ENCODE assay signal across 8 cellular contexts in the genomic region with DNA sequence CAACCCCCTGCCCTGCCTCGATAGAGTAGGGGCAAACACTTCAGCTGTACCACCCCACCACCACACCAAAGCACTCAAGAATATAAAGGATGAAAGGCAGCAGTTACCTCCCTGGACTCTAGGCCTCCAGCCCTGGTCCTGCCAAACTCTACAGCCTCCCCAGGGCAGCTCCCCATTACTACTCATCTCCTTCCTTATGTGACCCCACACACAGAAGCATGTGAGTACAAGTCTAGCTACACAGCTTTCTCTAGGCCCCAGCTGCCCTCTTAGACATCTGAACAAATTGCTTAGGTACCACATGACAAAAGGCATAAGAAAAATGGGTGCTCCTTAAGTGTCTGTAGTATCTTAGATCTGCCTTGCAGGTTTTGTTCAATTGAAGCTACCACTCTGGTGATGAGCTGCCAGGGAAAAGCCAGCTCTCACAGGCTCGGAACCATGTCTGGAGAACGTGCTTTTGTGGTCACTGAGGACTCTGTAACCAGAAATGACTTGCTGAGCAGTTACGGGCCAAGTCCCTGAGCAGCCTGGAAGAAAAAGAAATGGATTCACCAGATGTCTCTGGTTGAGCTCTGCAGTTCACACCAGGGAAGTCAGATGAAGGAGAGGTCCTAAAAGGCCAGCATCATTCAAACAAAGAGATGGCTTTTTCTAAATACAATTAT. TPM values are rescaled to one million over a fixed set of nuclear protein-coding genes. Genes with fewer than 3 reads are reported as not detected.
DNase-seq lines count a peak whose midpoint lies in the region; ATAC-seq and TF ChIP-seq lines count a peak whose summit lies in the region.

No MANE protein-coding gene starts in this region.

- no peaks in the 10 kb centered on the region for H4K20me1 ChIP-seq in IMR-90 (ENCODE audit: insufficient read depth, low read length)

- peak overlapping the region; percentile 58 for H3K9ac ChIP-seq in IMR-90 (ENCODE audit: low read depth, low read length)
- H3K9ac ChIP-seq in iPS-20b (ENCODE audit: low read depth, low read length), result peak overlapping the region; percentile 35; the same call in 1 of the 2 replicates

- peak overlapping the region; percentile 67 for H2BK5ac ChIP-seq in IMR-90 (ENCODE audit: low read depth, low read length, poor library complexity, severe bottlenecking)

- peak overlapping the region; percentile 57 for H3K4me2 ChIP-seq in IMR-90 (ENCODE audit: low read depth, low read length)

- no peaks in the 10 kb centered on the region for H3K9me3 Mint-ChIP-seq in stimulated activated naive B cell treated with anti-CD40 and anti-IgM and Interleukin-4, amounts not matched to agents 10 μg/mL and 1 μg/mL and 100 μg/mL, for 72 hours

- in situ Hi-C loops in IMR-90 (cut with MboI; ENCODE audit: low sequenced_read_pairs), result no loop called here

- peak overlapping the region; percentile 75 for H2AK5ac ChIP-seq in IMR-90 (ENCODE audit: low read depth, low read length)

- H3K79me1 ChIP-seq in IMR-90 (ENCODE audit: low read depth in 1 of 2, low read length in 2 of 2), result peaks cover 41 to 84% of the 10 kb centered on the region in 2 experiments

- BruUV-seq in IMR-90 (replicated peaks; lab: Mats Ljungman, UMichigan), result no TSS peak

- POLR2A ChIA-PET in IMR-90 (lab: Charles Lee; ENCODE audit: unreplicated experiment), result no interaction called here

- H3K56ac ChIP-seq in IMR-90 (ENCODE audit: extremely low read depth, insufficient read depth, low read length), result peak overlapping the region; percentile 80; the same call in 1 of the 2 replicates

- peak overlapping the region; percentile 71; the same call in 2 of the 3 replicates for H2BK15ac ChIP-seq in IMR-90 (ENCODE audit: low read depth, low read length)

- TF ChIP-seq RAD21 in IMR-90 (IDR thresholded peaks at IDR 0.05; ENCODE audit: low read length), result no peak

- H4K5ac ChIP-seq in IMR-90 (ENCODE audit: low read depth, low read length), result peak overlapping the region; percentile 74

- H3K27me3 ChIP-seq in IMR-90 (ENCODE audit: control insufficient read depth, insufficient read depth, low read length) (no peaks in the 10 kb centered on the region), iPS-20b (ENCODE audit: insufficient read depth, low read length) (no peaks in the 10 kb centered on the region)

- WGBS in IMR-90 (ENCODE audit: extremely low coverage in 2 of 2, insufficient read length in 1 of 2), 2 experiments, result 0% methylated on average over 1 of the region's 4 CpGs; no CpG with 5 or more reads in 1 of the 2 experiments

- no peak for TF ChIP-seq POLR2A in IMR-90 (IDR thresholded peaks at IDR 0.05; ENCODE audit: low read depth, low read length)

- H3K23ac ChIP-seq in IMR-90 (ENCODE audit: low read depth, low read length), result peak overlapping the region; percentile 44

- peak overlapping the region; percentile 89 to 92 for H4K8ac ChIP-seq in IMR-90 (ENCODE audit: low read depth in 2 of 2, low read length in 2 of 2)

- H3K27ac Mint-ChIP-seq in stimulated activated naive B cell treated with anti-CD40 and anti-IgM and Interleukin-4, amounts not matched to agents 10 μg/mL and 1 μg/mL and 100 μg/mL, for 72 hours, result peak overlapping the region; percentile 91

- TF ChIP-seq CTCF in IMR-90 (conservative IDR thresholded peaks at IDR 0.05; ENCODE audit: low read depth, low read length), result no peak

- peak overlapping the region; percentile 87 for H3K4ac ChIP-seq in IMR-90 (ENCODE audit: low read depth, low read length)

- H3K4me3 ChIP-seq in IMR-90 (ENCODE audit: insufficient read depth, low read depth, low read length) (no peak overlapping the region), iPS-20b (ENCODE audit: low read length) (no peak overlapping the region)

- H4K91ac ChIP-seq in IMR-90 (ENCODE audit: insufficient read depth, low read depth, low read length), result peak overlapping the region; percentile 90

- peak overlapping the region; percentile 70 for H2BK20ac ChIP-seq in IMR-90 (ENCODE audit: low read depth, low read length)

- CTCF ChIA-PET in IMR-90 (lab: Yijun Ruan, JAX), result interaction anchor here (1.2 kb wide), 1 partner anchor 12 kb away, joined by 5 read pairs; no protein-coding TSS in a partner anchor

- peak overlapping the region; percentile 47 for H3K14ac ChIP-seq in IMR-90 (replicated peaks; ENCODE audit: low read depth, low read length)

- H3K27ac ChIP-seq in IMR-90 (ENCODE audit: insufficient read depth, low read length) (peak overlapping the region; percentile 85), iPS-20b (ENCODE audit: low read length) (no peak overlapping the region)

- H3K4me1 Mint-ChIP-seq in stimulated activated naive B cell treated with anti-CD40 and anti-IgM and Interleukin-4, amounts not matched to agents 10 μg/mL and 1 μg/mL and 100 μg/mL, for 72 hours, result peaks cover 77 to 89% of the 10 kb centered on the region in 2 donors

- no peak; the same call in 1 of the 2 replicates for ATAC-seq in IMR-90 (ENCODE audit: low read depth)
- ATAC-seq in stimulated activated naive B cell treated with anti-CD40 and anti-IgM and Interleukin-4, amounts not matched to agents 10 μg/mL and 1 μg/mL and 100 μg/mL, for 72 hours (replicated peaks), result no peak
- no peak for ATAC-seq in left colon
- no peak for ATAC-seq in GM18858 (IDR thresholded peaks at IDR 0.05; ENCODE audit: unreplicated experiment)
- no peak for ATAC-seq in HG03135 (IDR thresholded peaks at IDR 0.05; ENCODE audit: unreplicated experiment)

- peaks cover 37% of the 10 kb centered on the region for H3K9me1 ChIP-seq in IMR-90 (ENCODE audit: insufficient read depth, low read length)

- H3K4me3 Mint-ChIP-seq in stimulated activated naive B cell treated with anti-CD40 and anti-IgM and Interleukin-4, amounts not matched to agents 10 μg/mL and 1 μg/mL and 100 μg/mL, for 72 hours, result peak overlapping the region in 1 of 2 donors; percentile 28

- H3K9me3 ChIP-seq in IMR-90 (ENCODE audit: control insufficient read depth, insufficient read depth, low read length) (no peaks in the 10 kb centered on the region), iPS-20b (ENCODE audit: insufficient read depth, low read depth, low read length) (no peaks in the 10 kb centered on the region)

- peak overlapping the region; percentile 34 for H2AFZ ChIP-seq in IMR-90 (replicated peaks; ENCODE audit: low read length, poor library complexity)

- DNase-seq in IMR-90 (peak; percentile 41), astrocyte of the hippocampus (ENCODE audit: low read depth, low spot score) (peak; percentile 50), left colon (no peak), NCI-H1436 treated with DMSO at 0.1 percent for 48 hours (lab: John Stamatoyannopoulos, UW) (no peak)
- DNase-seq in stimulated activated naive B cell treated with anti-CD40 and anti-IgM and Interleukin-4, amounts not matched to agents 10 μg/mL and 1 μg/mL and 100 μg/mL, for 72 hours, result no peak

- peaks cover 6 to 18% of the 10 kb centered on the region in 2 donors for H3K36me3 Mint-ChIP-seq in stimulated activated naive B cell treated with anti-CD40 and anti-IgM and Interleukin-4, amounts not matched to agents 10 μg/mL and 1 μg/mL and 100 μg/mL, for 72 hours

- H2BK120ac ChIP-seq in IMR-90 (ENCODE audit: low read depth, low read length), result peak overlapping the region; percentile 87

- H3K36me3 ChIP-seq in IMR-90 (ENCODE audit: control insufficient read depth, insufficient read depth, low read length), result no peaks in the 10 kb centered on the region
- no peaks in the 10 kb centered on the region for H3K36me3 ChIP-seq in iPS-20b (ENCODE audit: insufficient read depth, low read depth, low read length)

- H3K27me3 Mint-ChIP-seq in stimulated activated naive B cell treated with anti-CD40 and anti-IgM and Interleukin-4, amounts not matched to agents 10 μg/mL and 1 μg/mL and 100 μg/mL, for 72 hours, result no peaks in the 10 kb centered on the region

- H3K4me1 ChIP-seq in IMR-90 (ENCODE audit: control insufficient read depth, insufficient read depth, low read length) (peaks cover 37% of the 10 kb centered on the region), iPS-20b (ENCODE audit: insufficient read depth, low read length) (peaks cover 5% of the 10 kb centered on the region; the same call in 1 of the 2 replicates)

- H3K18ac ChIP-seq in IMR-90 (ENCODE audit: low read depth, low read length), result peak overlapping the region; percentile 65

- peak overlapping the region; percentile 9 for H2AK9ac ChIP-seq in IMR-90 (replicated peaks; ENCODE audit: low read depth, low read length, poor library complexity)

- dilution Hi-C loops in IMR-90 (cut with HindIII; ENCODE audit: low sequenced_read_pairs, unreplicated experiment), result no loop called here

- intact Hi-C loops in IMR-90 (cut with micrococcal nuclease), result no loop called here
- intact Hi-C loops in left colon (cut with DNase I, micrococcal nuclease), result no loop called here

TF ChIP-seq in IMR-90, 13 proteins besides CTCF, POLR2A, EP300 and RAD21 (continues in another document):
- TF ChIP-seq, protein P1, sequence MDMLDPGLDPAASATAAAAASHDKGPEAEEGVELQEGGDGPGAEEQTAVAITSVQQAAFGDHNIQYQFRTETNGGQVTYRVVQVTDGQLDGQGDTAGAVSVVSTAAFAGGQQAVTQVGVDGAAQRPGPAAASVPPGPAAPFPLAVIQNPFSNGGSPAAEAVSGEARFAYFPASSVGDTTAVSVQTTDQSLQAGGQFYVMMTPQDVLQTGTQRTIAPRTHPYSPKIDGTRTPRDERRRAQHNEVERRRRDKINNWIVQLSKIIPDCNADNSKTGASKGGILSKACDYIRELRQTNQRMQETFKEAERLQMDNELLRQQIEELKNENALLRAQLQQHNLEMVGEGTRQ (IDR thresholded peaks at IDR 0.05; ENCODE audit: low read depth, low read length), result no peak
- TF ChIP-seq RCOR1 (IDR thresholded peaks at IDR 0.05; ENCODE audit: insufficient replicate concordance, low read length), result no peak
- no peak for TF ChIP-seq NFE2L2 (IDR thresholded peaks at IDR 0.05; ENCODE audit: low read depth, low read length)
- TF ChIP-seq MAFK (IDR thresholded peaks at IDR 0.05; ENCODE audit: low read depth, low read length), result no peak
- no peak for TF ChIP-seq MXI1 (IDR thresholded peaks at IDR 0.05; ENCODE audit: borderline replicate concordance, low read depth, low read length)
- no peak for TF ChIP-seq CHD1 (IDR thresholded peaks at IDR 0.05; ENCODE audit: low read depth, low read length)
- no peak for TF ChIP-seq BHLHE40 (IDR thresholded peaks at IDR 0.05; ENCODE audit: low read depth, low read length)
- TF ChIP-seq MAZ (IDR thresholded peaks at IDR 0.05; ENCODE audit: borderline replicate concordance, low read depth, low read length), result no peak

RNA-seq across cellular contexts. Expression of a gene that starts 32.8 kb away (rescaled TPM):
- total RNA-seq in IMR-90 (2012; rRNA removed) (34.4 and 36.4 TPM in 2 replicates), left colon (1 to 10 TPM; 2.9 to 8.0 TPM)
- 13.2 and 16.3 TPM in 2 replicates for polyA plus RNA-seq in IMR-90 (2012; rRNA removed)
- polyA plus RNA-seq in IMR-90 (2012; cell fraction: cytosol; rRNA removed), result 7.6 TPM in 2 replicates
- 23.2 and 32.5 TPM in 2 replicates for polyA plus RNA-seq in IMR-90 (2012; cell fraction: nucleus; rRNA removed; ENCODE audit: low replicate concordance)

RNA-seq across cellular contexts. Expression of a gene that starts 51.1 kb away (rescaled TPM):
- 3.9 and 5.0 TPM in 2 replicates for total RNA-seq in IMR-90 (2012; rRNA removed)
- 11.0 and 11.8 TPM in 2 replicates for polyA plus RNA-seq in IMR-90 (2012; rRNA removed)
- polyA plus RNA-seq in IMR-90 (2012; cell fraction: cytosol; rRNA removed), result 5.9 and 7.5 TPM in 2 replicates
- polyA plus RNA-seq in IMR-90 (2012; cell fraction: nucleus; rRNA removed; ENCODE audit: low replicate concordance), result 81.2 and 98.0 TPM in 2 replicates
- 10 to 100 TPM; 12.6 to 13.6 TPM for total RNA-seq in left colon

Comparison
In these comparisons a context has a peak if more than half of its experiments do, and no peak if none do; other contexts are left out.
1. DNase-seq: peak in IMR-90 (single experiment) and astrocyte of the hippocampus (single experiment); none in stimulated activated naive B cell treated with anti-CD40 and anti-IgM and Interleukin-4, amounts not matched to agents 10 μg/mL and 1 μg/mL and 100 μg/mL, for 72 hours (single experiment), left colon (0 of 2) and NCI-H1436 treated with DMSO at 0.1 percent for 48 hours (single experiment).